1 cellular context compared by ENCODE assay signal in the genomic region with DNA sequence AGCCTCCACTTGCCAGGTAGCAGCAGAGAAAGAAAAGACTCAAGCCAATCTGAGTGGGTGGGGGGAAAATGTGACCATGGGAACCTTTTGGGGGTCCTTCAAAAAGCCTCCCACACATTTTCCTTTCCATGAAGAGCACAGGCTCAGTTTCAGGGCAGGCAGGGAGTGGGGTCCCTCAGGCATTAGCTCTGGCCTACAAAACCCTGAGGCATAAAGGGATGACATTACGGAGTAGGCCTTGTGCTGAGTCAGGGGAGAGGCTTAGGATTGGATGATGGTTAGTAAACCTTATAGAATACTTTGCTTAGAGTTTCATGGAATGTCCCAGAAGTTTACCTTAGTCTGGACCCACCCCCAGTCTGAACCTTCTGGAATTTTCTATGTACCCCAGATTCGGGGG.
TF ChIP-seq lines count a peak whose summit lies in the region.

No MANE protein-coding gene starts in this region.

TF ChIP-seq in K562, 482 proteins besides CTCF, POLR2A, EP300 and RAD21:
- TF ChIP-seq ZNF316 (IDR thresholded peaks at IDR 0.05) (peak; percentile 67), NFE2 (IDR thresholded peaks at IDR 0.05; ENCODE audit: low read depth) (peak; percentile 21; the same call in 1 of the 2 replicates), ZNF165 (CRISPR knock-in tag; IDR thresholded peaks at IDR 0.05; ENCODE audit: borderline replicate concordance) (no peak)
- TF ChIP-seq, protein P1, sequence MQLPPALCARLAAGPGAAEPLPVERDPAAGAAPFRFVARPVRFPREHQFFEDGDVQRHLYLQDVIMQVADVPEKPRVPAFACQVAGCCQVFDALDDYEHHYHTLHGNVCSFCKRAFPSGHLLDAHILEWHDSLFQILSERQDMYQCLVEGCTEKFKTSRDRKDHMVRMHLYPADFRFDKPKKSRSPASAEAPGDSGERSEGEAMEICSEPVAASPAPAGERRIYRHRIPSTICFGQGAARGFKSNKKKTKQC (CRISPR knock-in tag; IDR thresholded peaks at IDR 0.05), result peak; percentile 56; the same call in 1 of the 2 replicates
